ENCODE assay signal across 1 cellular context in the genomic region with DNA sequence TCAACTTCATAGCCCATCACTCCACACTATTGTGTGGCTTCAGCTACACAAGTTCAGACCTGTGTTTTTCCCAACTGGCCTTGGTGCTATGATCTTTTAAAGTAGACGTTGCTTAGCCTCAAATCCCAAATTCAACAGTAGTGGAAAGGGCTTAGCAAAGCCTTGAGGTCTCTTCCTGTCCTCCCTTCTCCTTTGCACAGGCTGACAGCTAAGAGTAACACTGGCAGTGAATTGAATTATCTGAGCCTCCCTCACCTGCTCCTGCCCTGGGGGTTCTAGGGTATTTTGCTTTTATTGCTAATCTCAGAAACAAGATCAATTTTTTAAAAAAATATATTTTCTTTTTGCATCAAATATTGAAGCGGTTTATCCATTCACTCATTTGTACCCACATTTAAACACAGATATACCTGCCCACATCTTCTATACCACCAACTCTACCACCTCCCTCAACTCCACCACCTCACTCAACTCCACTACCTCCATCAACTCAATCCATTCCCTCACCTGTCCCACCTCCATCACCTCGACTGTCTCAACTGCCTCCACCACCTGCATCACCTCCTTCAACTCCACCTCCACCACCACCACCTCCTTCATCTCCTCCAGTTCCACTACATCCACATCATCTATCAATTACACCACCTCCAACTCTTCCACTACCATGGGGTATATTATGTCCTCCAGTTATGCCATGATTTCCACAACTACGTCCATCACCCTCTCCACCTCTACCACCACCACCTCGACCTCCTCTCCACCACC.
TF ChIP-seq lines count a peak whose summit lies in the region.

No MANE protein-coding gene starts in this region.

TF ChIP-seq in HEK293, 187 proteins besides CTCF, POLR2A, EP300 and RAD21 (continued from another document):
- TF ChIP-seq, protein P1, sequence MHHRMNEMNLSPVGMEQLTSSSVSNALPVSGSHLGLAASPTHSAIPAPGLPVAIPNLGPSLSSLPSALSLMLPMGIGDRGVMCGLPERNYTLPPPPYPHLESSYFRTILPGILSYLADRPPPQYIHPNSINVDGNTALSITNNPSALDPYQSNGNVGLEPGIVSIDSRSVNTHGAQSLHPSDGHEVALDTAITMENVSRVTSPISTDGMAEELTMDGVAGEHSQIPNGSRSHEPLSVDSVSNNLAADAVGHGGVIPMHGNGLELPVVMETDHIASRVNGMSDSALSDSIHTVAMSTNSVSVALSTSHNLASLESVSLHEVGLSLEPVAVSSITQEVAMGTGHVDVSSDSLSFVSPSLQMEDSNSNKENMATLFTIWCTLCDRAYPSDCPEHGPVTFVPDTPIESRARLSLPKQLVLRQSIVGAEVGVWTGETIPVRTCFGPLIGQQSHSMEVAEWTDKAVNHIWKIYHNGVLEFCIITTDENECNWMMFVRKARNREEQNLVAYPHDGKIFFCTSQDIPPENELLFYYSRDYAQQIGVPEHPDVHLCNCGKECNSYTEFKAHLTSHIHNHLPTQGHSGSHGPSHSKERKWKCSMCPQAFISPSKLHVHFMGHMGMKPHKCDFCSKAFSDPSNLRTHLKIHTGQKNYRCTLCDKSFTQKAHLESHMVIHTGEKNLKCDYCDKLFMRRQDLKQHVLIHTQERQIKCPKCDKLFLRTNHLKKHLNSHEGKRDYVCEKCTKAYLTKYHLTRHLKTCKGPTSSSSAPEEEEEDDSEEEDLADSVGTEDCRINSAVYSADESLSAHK (tag by site-specific recombination; IDR thresholded peaks at IDR 0.05), result no peak
- no peak for TF ChIP-seq ZNF792 (tag by site-specific recombination; IDR thresholded peaks at IDR 0.05)
- peak; percentile 62 for TF ChIP-seq ZFHX2 (tag by site-specific recombination; conservative IDR thresholded peaks at IDR 0.05)
- no peak for TF ChIP-seq HOXC10 (CRISPR knock-in tag; IDR thresholded peaks at IDR 0.05)
TF ChIP-seq in HEK293: peak in this region for 3.
